1 cellular context compared by ENCODE assay signal in the genomic region with DNA sequence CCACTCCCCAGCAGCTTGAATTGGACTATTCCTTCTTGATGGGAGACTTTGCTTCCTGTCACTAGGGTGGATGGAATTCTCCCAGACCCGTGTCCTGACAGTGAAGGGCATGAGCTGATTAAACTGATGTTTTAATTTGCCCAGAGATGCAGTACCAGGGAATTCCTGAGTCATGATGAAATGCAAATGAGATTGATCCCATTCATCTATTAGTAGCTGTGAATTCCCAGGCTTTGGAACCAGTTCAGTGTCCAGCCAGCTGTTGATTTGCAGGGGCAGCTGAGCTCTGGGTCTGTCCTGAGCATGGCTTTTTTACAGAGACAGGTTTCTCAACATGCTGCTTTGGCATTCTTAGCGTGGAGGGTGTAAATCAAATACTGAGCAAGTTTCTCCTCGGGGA.
TF ChIP-seq lines count a peak whose summit lies in the region.

No MANE protein-coding gene starts in this region.

TF ChIP-seq in HCT116, 20 proteins besides CTCF, POLR2A, EP300 and RAD21:
- TF ChIP-seq EGR1 (IDR thresholded peaks at IDR 0.05; ENCODE audit: low read depth) = no peak
- TF ChIP-seq ELF1 (IDR thresholded peaks at IDR 0.05; ENCODE audit: borderline replicate concordance, low read depth) = no peak
- TF ChIP-seq ZFX (IDR thresholded peaks at IDR 0.05) = no peak
- no peak for TF ChIP-seq ZNF274 (IDR thresholded peaks at IDR 0.05; ENCODE audit: low read depth, low read length)
- TF ChIP-seq, protein P1, sequence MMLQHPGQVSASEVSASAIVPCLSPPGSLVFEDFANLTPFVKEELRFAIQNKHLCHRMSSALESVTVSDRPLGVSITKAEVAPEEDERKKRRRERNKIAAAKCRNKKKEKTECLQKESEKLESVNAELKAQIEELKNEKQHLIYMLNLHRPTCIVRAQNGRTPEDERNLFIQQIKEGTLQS (IDR thresholded peaks at IDR 0.05) = no peak
- TF ChIP-seq SIN3A (IDR thresholded peaks at IDR 0.05; ENCODE audit: low read depth) = no peak
TF ChIP-seq in HCT116: peak in this region for 0.
